Comparison of ENCODE assay signal across 1 cellular context in the genomic region with DNA sequence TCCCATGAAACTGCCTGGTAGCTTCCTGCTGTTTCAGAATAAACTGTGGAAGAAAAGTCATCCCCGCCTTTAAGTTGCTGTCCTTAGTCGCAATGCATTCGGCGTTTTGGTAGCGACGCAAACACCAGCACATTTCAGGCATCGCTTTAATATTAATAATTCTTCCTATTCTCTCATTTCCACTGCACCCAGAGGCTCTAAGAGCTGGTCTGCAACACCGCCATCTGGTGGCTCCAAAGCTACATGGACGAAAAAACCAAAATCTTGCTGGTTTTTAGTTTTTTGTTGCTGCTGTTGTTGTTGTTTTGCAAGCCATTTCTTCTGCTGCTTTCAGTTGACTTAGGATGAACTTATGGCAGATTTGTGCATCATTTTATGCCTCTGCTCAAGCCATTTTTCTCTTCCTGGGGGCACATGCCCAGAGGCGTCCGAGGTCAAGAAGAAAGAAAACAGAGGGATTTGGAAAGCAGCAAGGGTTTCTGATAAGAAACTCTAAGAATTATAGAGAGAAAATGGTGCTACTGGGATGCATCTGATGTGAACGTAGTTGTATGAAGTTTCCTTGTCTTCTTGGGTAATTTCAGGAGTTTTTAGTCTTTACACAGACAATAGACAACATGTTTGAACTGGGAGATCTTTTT.
TF ChIP-seq lines count a peak whose summit lies in the region.

No MANE protein-coding gene starts in this region.

TF ChIP-seq in K562, 482 proteins besides CTCF, POLR2A, EP300 and RAD21 (continued from another document):
- TF ChIP-seq, protein P1, sequence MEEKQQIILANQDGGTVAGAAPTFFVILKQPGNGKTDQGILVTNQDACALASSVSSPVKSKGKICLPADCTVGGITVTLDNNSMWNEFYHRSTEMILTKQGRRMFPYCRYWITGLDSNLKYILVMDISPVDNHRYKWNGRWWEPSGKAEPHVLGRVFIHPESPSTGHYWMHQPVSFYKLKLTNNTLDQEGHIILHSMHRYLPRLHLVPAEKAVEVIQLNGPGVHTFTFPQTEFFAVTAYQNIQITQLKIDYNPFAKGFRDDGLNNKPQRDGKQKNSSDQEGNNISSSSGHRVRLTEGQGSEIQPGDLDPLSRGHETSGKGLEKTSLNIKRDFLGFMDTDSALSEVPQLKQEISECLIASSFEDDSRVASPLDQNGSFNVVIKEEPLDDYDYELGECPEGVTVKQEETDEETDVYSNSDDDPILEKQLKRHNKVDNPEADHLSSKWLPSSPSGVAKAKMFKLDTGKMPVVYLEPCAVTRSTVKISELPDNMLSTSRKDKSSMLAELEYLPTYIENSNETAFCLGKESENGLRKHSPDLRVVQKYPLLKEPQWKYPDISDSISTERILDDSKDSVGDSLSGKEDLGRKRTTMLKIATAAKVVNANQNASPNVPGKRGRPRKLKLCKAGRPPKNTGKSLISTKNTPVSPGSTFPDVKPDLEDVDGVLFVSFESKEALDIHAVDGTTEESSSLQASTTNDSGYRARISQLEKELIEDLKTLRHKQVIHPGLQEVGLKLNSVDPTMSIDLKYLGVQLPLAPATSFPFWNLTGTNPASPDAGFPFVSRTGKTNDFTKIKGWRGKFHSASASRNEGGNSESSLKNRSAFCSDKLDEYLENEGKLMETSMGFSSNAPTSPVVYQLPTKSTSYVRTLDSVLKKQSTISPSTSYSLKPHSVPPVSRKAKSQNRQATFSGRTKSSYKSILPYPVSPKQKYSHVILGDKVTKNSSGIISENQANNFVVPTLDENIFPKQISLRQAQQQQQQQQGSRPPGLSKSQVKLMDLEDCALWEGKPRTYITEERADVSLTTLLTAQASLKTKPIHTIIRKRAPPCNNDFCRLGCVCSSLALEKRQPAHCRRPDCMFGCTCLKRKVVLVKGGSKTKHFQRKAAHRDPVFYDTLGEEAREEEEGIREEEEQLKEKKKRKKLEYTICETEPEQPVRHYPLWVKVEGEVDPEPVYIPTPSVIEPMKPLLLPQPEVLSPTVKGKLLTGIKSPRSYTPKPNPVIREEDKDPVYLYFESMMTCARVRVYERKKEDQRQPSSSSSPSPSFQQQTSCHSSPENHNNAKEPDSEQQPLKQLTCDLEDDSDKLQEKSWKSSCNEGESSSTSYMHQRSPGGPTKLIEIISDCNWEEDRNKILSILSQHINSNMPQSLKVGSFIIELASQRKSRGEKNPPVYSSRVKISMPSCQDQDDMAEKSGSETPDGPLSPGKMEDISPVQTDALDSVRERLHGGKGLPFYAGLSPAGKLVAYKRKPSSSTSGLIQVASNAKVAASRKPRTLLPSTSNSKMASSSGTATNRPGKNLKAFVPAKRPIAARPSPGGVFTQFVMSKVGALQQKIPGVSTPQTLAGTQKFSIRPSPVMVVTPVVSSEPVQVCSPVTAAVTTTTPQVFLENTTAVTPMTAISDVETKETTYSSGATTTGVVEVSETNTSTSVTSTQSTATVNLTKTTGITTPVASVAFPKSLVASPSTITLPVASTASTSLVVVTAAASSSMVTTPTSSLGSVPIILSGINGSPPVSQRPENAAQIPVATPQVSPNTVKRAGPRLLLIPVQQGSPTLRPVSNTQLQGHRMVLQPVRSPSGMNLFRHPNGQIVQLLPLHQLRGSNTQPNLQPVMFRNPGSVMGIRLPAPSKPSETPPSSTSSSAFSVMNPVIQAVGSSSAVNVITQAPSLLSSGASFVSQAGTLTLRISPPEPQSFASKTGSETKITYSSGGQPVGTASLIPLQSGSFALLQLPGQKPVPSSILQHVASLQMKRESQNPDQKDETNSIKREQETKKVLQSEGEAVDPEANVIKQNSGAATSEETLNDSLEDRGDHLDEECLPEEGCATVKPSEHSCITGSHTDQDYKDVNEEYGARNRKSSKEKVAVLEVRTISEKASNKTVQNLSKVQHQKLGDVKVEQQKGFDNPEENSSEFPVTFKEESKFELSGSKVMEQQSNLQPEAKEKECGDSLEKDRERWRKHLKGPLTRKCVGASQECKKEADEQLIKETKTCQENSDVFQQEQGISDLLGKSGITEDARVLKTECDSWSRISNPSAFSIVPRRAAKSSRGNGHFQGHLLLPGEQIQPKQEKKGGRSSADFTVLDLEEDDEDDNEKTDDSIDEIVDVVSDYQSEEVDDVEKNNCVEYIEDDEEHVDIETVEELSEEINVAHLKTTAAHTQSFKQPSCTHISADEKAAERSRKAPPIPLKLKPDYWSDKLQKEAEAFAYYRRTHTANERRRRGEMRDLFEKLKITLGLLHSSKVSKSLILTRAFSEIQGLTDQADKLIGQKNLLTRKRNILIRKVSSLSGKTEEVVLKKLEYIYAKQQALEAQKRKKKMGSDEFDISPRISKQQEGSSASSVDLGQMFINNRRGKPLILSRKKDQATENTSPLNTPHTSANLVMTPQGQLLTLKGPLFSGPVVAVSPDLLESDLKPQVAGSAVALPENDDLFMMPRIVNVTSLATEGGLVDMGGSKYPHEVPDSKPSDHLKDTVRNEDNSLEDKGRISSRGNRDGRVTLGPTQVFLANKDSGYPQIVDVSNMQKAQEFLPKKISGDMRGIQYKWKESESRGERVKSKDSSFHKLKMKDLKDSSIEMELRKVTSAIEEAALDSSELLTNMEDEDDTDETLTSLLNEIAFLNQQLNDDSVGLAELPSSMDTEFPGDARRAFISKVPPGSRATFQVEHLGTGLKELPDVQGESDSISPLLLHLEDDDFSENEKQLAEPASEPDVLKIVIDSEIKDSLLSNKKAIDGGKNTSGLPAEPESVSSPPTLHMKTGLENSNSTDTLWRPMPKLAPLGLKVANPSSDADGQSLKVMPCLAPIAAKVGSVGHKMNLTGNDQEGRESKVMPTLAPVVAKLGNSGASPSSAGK (IDR thresholded peaks at IDR 0.05), result no peak
- TF ChIP-seq, protein P2, sequence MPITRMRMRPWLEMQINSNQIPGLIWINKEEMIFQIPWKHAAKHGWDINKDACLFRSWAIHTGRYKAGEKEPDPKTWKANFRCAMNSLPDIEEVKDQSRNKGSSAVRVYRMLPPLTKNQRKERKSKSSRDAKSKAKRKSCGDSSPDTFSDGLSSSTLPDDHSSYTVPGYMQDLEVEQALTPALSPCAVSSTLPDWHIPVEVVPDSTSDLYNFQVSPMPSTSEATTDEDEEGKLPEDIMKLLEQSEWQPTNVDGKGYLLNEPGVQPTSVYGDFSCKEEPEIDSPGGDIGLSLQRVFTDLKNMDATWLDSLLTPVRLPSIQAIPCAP (CRISPR knock-in tag; IDR thresholded peaks at IDR 0.05; ENCODE audit: borderline replicate concordance), result no peak
- no peak for TF ChIP-seq ZNF696 (CRISPR knock-in tag; conservative IDR thresholded peaks at IDR 0.05)
- no peak for TF ChIP-seq ZNF695 (CRISPR knock-in tag; IDR thresholded peaks at IDR 0.05)
